Comparison of ENCODE assay signal across 8 cellular contexts in genomic region chr4:169756971-169757574, GRCh38. TPM values are rescaled to one million over a fixed set of nuclear protein-coding genes. Genes with fewer than 3 reads are reported as not detected.
DNase-seq lines count a peak whose midpoint lies in the region; ATAC-seq and TF ChIP-seq lines count a peak whose summit lies in the region.

No MANE protein-coding gene starts in this region.

- 5% methylated on average over 13 of the region's 13 CpGs for WGBS in SK-N-SH (ENCODE audit: low lambda C conversion rate)
- 2 to 3% methylated on average over 13 of the region's 13 CpGs for WGBS in esophagus squamous epithelium, 2 donors
- WGBS in ovary, 3 donors = 1 to 3% (median 2%) methylated on average over 13 of the region's 13 CpGs

- H3K27ac ChIP-seq in SK-N-SH (ENCODE audit: low read depth in 2 of 2, low read length in 1 of 2) = peak overlapping the region; percentile 35 to 83
- peak overlapping the region; percentile 49 to 81 (median 73) for H3K27ac ChIP-seq in esophagus squamous epithelium
- H3K27ac ChIP-seq in ovary = peak overlapping the region in 1 of 2 donors; percentile 36

- TF ChIP-seq POLR2A in esophagus squamous epithelium (IDR thresholded peaks at IDR 0.05) (no peak), ovary (IDR thresholded peaks at IDR 0.05) (no peak)

- H3K27me3 ChIP-seq in SK-N-SH (ENCODE audit: insufficient read depth) (no peaks in the 10 kb centered on the region), esophagus squamous epithelium (no peaks in the 10 kb centered on the region), ovary (no peaks in the 10 kb centered on the region)

- TF ChIP-seq CTCF in SK-N-SH (IDR thresholded peaks at IDR 0.05) (no peak), esophagus squamous epithelium (IDR thresholded peaks at IDR 0.05) (no peak), ovary (IDR thresholded peaks at IDR 0.05) (no peak)

- no peaks in the 10 kb centered on the region for H3K9me2 ChIP-seq in SK-N-SH

- peaks cover 42% of the 10 kb centered on the region for H3K79me2 ChIP-seq in SK-N-SH (ENCODE audit: insufficient read depth)

- H3K36me3 ChIP-seq in SK-N-SH (replicated peaks in 1 of 2; ENCODE audit: control insufficient read depth in 1 of 2, insufficient read depth in 2 of 2, low read length in 1 of 2) (peaks cover 5 to 12% of the 10 kb centered on the region in 2 experiments), esophagus squamous epithelium (peaks cover 0 to 16% (median 0%) of the 10 kb centered on the region in 3 donors), ovary (no peaks in the 10 kb centered on the region)

- H3K9ac ChIP-seq in SK-N-SH = peak overlapping the region; percentile 70

- H3K9me3 ChIP-seq in SK-N-SH (no peaks in the 10 kb centered on the region), esophagus squamous epithelium (no peaks in the 10 kb centered on the region), ovary (no peaks in the 10 kb centered on the region)

- no peak for TF ChIP-seq RAD21 in SK-N-SH (IDR thresholded peaks at IDR 0.05; ENCODE audit: low read length)

- no peak for TF ChIP-seq EP300 in SK-N-SH (IDR thresholded peaks at IDR 0.05; ENCODE audit: borderline replicate concordance in 1 of 2, low read depth in 1 of 2, low read length in 1 of 2)
- TF ChIP-seq EP300 in ovary (IDR thresholded peaks at IDR 0.05) = no peak

- DNase-seq in SKM-1 treated with dmso at 0.1 percent for 144 hours (lab: John Stamatoyannopoulos, UW; ENCODE audit: unreplicated experiment) = peak; percentile 18
- no peak for DNase-seq in SKM-1 (lab: John Stamatoyannopoulos, UW; ENCODE audit: unreplicated experiment)
- DNase-seq in SK-N-SH = no peak
- no peak for DNase-seq in esophagus squamous epithelium (lab: John Stamatoyannopoulos, UW)
- DNase-seq in ovary = no peak
- no peak for DNase-seq in NCI-H748 treated with DMSO at 0.1 percent for 48 hours (lab: John Stamatoyannopoulos, UW)
- no peak for DNase-seq in NCI-H510A treated with DMSO at 0.1 percent for 48 hours (lab: John Stamatoyannopoulos, UW)

- peak; percentile 18 for ATAC-seq in HG02938 (IDR thresholded peaks at IDR 0.05; ENCODE audit: unreplicated experiment)

- no peaks in the 10 kb centered on the region for H4K20me1 ChIP-seq in SK-N-SH (ENCODE audit: insufficient read depth)

- peaks cover 11% of the 10 kb centered on the region for H3F3A ChIP-seq in SK-N-SH (replicated peaks; ENCODE audit: insufficient read depth)

- CTCF ChIA-PET in SK-N-SH (lab: Yijun Ruan, JAX) = interaction anchor here (1.0 to 1.2 kb wide), 2 partner anchors 54 to 144 kb away, joined by 4 to 7 read pairs; partner anchors contain the start of gene NEK1

- H3K4me1 ChIP-seq in SK-N-SH (ENCODE audit: control insufficient read depth in 1 of 2, insufficient read depth in 2 of 2, low read depth in 1 of 2, low read length in 1 of 2) (peaks cover 0 to 13% of the 10 kb centered on the region in 2 experiments; a peak in 3 of 4 replicates), esophagus squamous epithelium (peaks cover 6 to 27% (median 13%) of the 10 kb centered on the region in 3 donors), ovary (ENCODE audit: insufficient read depth) (peaks cover 5% of the 10 kb centered on the region)

- intact Hi-C loops in esophagus squamous epithelium (cut with DNase I) = loop anchor here (5.0 kb wide), 1 partner anchor 145 kb away; the partner anchor contains the start of gene NEK1
- intact Hi-C loops in ovary (cut with DNase I) = no loop called here

- POLR2A ChIA-PET in SK-N-SH (lab: Yijun Ruan, JAX) = interaction anchor here (0.8 to 1.2 kb wide), 3 partner anchors 30 to 269 kb away, joined by 3 to 4 read pairs (median 4); partner anchors contain the start of gene MFAP3L

- peak overlapping the region; percentile 85 to 94 for H3K4me3 ChIP-seq in SK-N-SH (ENCODE audit: low read depth in 2 of 2, low read length in 1 of 2)
- H3K4me3 ChIP-seq in esophagus squamous epithelium = peak overlapping the region; percentile 58 to 92 (median 73)
- peak overlapping the region; percentile 86 for H3K4me3 ChIP-seq in ovary

- peak overlapping the region; percentile 84 for H3K4me2 ChIP-seq in SK-N-SH

- H2AFZ ChIP-seq in SK-N-SH (ENCODE audit: low read depth) = peak overlapping the region; percentile 88

TF ChIP-seq in SK-N-SH, 30 proteins besides CTCF, POLR2A, EP300 and RAD21:
- TF ChIP-seq RCOR1 (IDR thresholded peaks at IDR 0.05; ENCODE audit: low read length) (no peak), CHD2 (IDR thresholded peaks at IDR 0.05; ENCODE audit: low read length, partially characterized antibody) (no peak), ELF1 (IDR thresholded peaks at IDR 0.05) (no peak), GATA2 (CRISPR knock-in tag; IDR thresholded peaks at IDR 0.05) (no peak), SIN3A (IDR thresholded peaks at IDR 0.05; ENCODE audit: borderline replicate concordance, low read depth, low read length) (no peak), JUND (IDR thresholded peaks at IDR 0.05) (no peak), POLR2AphosphoS5 (IDR thresholded peaks at IDR 0.05; ENCODE audit: low read depth, low read length) (no peak), GABPA (IDR thresholded peaks at IDR 0.05; ENCODE audit: low read depth) (no peak), TEAD4 (IDR thresholded peaks at IDR 0.05; ENCODE audit: borderline replicate concordance, insufficient read depth) (no peak), REST (IDR thresholded peaks at IDR 0.05; ENCODE audit: low read depth, low read length) (no peak)
TF ChIP-seq in SK-N-SH: peak in this region for 0.

RNA-seq across cellular contexts. Expression of gene HPF1, which starts 0.7 kb away (rescaled TPM):
- 23.0 and 23.5 TPM in 2 replicates for polyA plus RNA-seq in SK-N-SH (2012; rRNA removed)
- 40.1 and 45.9 TPM in 2 replicates for polyA plus RNA-seq in SK-N-SH (2012; cell fraction: cytosol; rRNA removed)
- polyA plus RNA-seq in SK-N-SH (2012; cell fraction: nucleus; rRNA removed) = 11.5 and 12.8 TPM in 2 replicates
- total RNA-seq in esophagus squamous epithelium = 10 to 100 TPM; 11.1 to 40.9 (median 17.1) TPM
- total RNA-seq in ovary = 10 to 100 TPM; 21.3 to 29.1 (median 23.3) TPM
- polyA plus RNA-seq in ovary = 10 to 100 TPM; 26.7 to 28.7 TPM
